ENCODE assay signal across 8 cellular contexts in genomic region chr11:2825886-2826678, GRCh38. TPM values are rescaled to one million over a fixed set of nuclear protein-coding genes. Genes with fewer than 3 reads are reported as not detected.
DNase-seq lines count a peak whose midpoint lies in the region; ATAC-seq and TF ChIP-seq lines count a peak whose summit lies in the region.

No MANE protein-coding gene starts in this region.

- H3K9me3 ChIP-seq in GM23248 (ENCODE audit: low read depth) (no peaks in the 10 kb centered on the region), WERI-Rb-1 (ENCODE audit: severe bottlenecking) (peaks cover 5% of the 10 kb centered on the region)

- H3K79me2 ChIP-seq in GM23248 (ENCODE audit: insufficient read depth): no peaks in the 10 kb centered on the region

- H3K4me1 ChIP-seq in GM23248 (ENCODE audit: insufficient read depth): peaks cover 21% of the 10 kb centered on the region

- DNase-seq in GM23248 (peak; percentile 95), WERI-Rb-1 (peak; percentile 46), Right ventricle myocardium superior (peak; percentile 78), pulmonary artery endothelial cell (ENCODE audit: low read depth, low spot score) (peak; percentile 17), NCI-H1436 (lab: John Stamatoyannopoulos, UW) (no peak), COR-L47 (lab: John Stamatoyannopoulos, UW) (no peak)
- no peak for DNase-seq in central memory CD4-positive, alpha-beta T cell

- H3K27me3 ChIP-seq in GM23248 (replicated peaks; ENCODE audit: insufficient read depth) (no peaks in the 10 kb centered on the region), WERI-Rb-1 (ENCODE audit: insufficient read depth, low read depth, severe bottlenecking) (no peaks in the 10 kb centered on the region)

- peak overlapping the region; percentile 75 for H2AFZ ChIP-seq in GM23248

- H3K4me2 ChIP-seq in GM23248 (ENCODE audit: unreplicated experiment): peak overlapping the region; percentile 69

- peak; percentile 84 for ATAC-seq in Right ventricle myocardium superior (ENCODE audit: poor library complexity)
- ATAC-seq in HG02623 (IDR thresholded peaks at IDR 0.05; ENCODE audit: unreplicated experiment): no peak

- in situ Hi-C loops in GM23248 (cut with MboI): no loop called here

- H3K4me3 ChIP-seq in GM23248 (peak overlapping the region; percentile 46), WERI-Rb-1 (ENCODE audit: low read depth, low read length) (no peak overlapping the region)

- H3K27ac ChIP-seq in GM23248 (peak overlapping the region; percentile 94), WERI-Rb-1 (peak overlapping the region; percentile 58)

- TF ChIP-seq CTCF in WERI-Rb-1 (IDR thresholded peaks at IDR 0.05; ENCODE audit: low read depth, low read length): no peak

- H3F3A ChIP-seq in GM23248 (ENCODE audit: insufficient read depth): peaks cover 9% of the 10 kb centered on the region; the same call in 1 of the 2 replicates

- H3K9ac ChIP-seq in GM23248: peak overlapping the region; percentile 79

- H3K9me2 ChIP-seq in GM23248 (ENCODE audit: insufficient read depth): no peaks in the 10 kb centered on the region

- H3K36me3 ChIP-seq in GM23248 (ENCODE audit: low read depth) (no peaks in the 10 kb centered on the region), WERI-Rb-1 (no peaks in the 10 kb centered on the region)

- intact Hi-C loops in Right ventricle myocardium superior (cut with DNase I): loop anchor here (10.0 kb wide), 1 partner anchor 61 kb away; no protein-coding TSS in a partner anchor

- H4K20me1 ChIP-seq in GM23248 (ENCODE audit: insufficient read depth): no peaks in the 10 kb centered on the region

- 2% methylated on average over 22 to 27 of the region's 29 CpGs for WGBS in GM23248 (ENCODE audit: low coverage in 1 of 2, low lambda C conversion rate in 2 of 2, missing lambda C conversion rate in 2 of 2), 2 experiments

RNA-seq across cellular contexts. Expression of gene CDKN1C, which starts 59.5 kb away (rescaled TPM):
- 0.43 TPM in 1 of 2 replicates, not detected in the other for total RNA-seq in GM23248 (2014; rRNA removed; shearing (Covaris generic))
- polyA plus RNA-seq in GM23248 (2016; fragmentation: Nextera tagmentation; extraction: Ambion mirVana): 0.38 and 1.2 TPM in 2 replicates
- total RNA-seq in Right ventricle myocardium superior: 37.7 TPM
- total RNA-seq in pulmonary artery endothelial cell: 3.5 and 4.2 TPM in 2 replicates

Comparison
In these comparisons a context has a peak if more than half of its experiments do, and no peak if none do; other contexts are left out.
1. DNase-seq: peak in GM23248 (single experiment), WERI-Rb-1 (single experiment), Right ventricle myocardium superior (single experiment) and pulmonary artery endothelial cell (single experiment); none in NCI-H1436 (single experiment), COR-L47 (single experiment) and central memory CD4-positive, alpha-beta T cell (single experiment).